Comparison of ENCODE assay signal across 9 cellular contexts in the genomic region with DNA sequence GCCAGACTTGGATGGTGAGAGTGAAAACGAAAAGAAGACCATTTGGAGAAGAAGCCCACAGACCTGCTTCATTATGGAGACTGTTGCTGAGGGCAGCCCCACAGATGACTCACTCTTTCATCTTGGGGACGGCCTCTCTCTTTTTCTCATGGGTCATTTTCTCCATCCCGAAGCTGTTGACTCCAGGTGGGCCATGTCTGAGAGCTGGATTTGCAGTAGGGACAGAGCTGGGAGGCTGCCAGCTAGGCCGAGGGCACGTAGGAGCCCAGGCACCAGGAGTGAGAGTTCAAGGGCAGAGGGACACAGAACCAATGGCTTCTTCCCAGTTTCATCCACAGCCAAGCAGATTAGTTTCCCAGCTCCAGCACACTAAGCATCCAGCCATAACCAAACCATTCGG.
"Had no signal": no experiment of that assay in that cellular context is flagged by ENCODE, and none has a peak within 500 bp of the region (broad histone marks: within the 10 kb centered on the region; RNA-seq: fewer than 3 reads in every experiment).

No MANE protein-coding gene starts in this region.

- H3K4me3 Mint-ChIP-seq: GM23338, HFFc6 had no signal

- ATAC-seq: GM23338, HCT116 had no signal

- DNase-seq: GM23248, GOT3, H7, H9, HCEC 1CT, HFFc6 had no signal

- H3K27ac Mint-ChIP-seq: GM23338, HFFc6 had no signal

- H3K9me3 ChIP-seq: HAP-1 had no signal

- H3K4me1 ChIP-seq: HAP-1 had no signal

- H3K9me3 Mint-ChIP-seq: GM23338, H9 had no signal

- H3K4me3 ChIP-seq: GM23248, GM23338, HAP-1 had no signal

- H3K36me3 ChIP-seq: HAP-1 had no signal

- H3K27ac ChIP-seq: GM23248 had no signal
